In genomic region chr4:1711906-1712215, GRCh38 we compare ENCODE assay signal across 8 cellular contexts. TPM values are rescaled to one million over a fixed set of nuclear protein-coding genes. Genes with fewer than 3 reads are reported as not detected.
DNase-seq lines count a peak whose midpoint lies in the region; ATAC-seq and TF ChIP-seq lines count a peak whose summit lies in the region.

No MANE protein-coding gene starts in this region.

- TF ChIP-seq POLR2A in adrenal gland (IDR thresholded peaks at IDR 0.05) (no peak), tibial nerve (IDR thresholded peaks at IDR 0.05) (no peak)

- H3K27ac ChIP-seq in adrenal gland = peak overlapping the region; percentile 93 to 100 (median 98)
- H3K27ac ChIP-seq in layer of hippocampus (ENCODE audit: low read depth, low read length) = peak overlapping the region; percentile 99
- peak overlapping the region; percentile 95 to 100 (median 98) for H3K27ac ChIP-seq in tibial nerve

- H3K4me1 ChIP-seq in adrenal gland (replicated peaks in 1 of 2) (peaks cover 18 to 39% of the 10 kb centered on the region in 2 donors), tibial nerve (peaks cover 0 to 61% (median 27%) of the 10 kb centered on the region in 4 donors)

- no peaks in the 10 kb centered on the region for H3K9me3 ChIP-seq in adrenal gland (replicated peaks in 1 of 3)
- H3K9me3 ChIP-seq in tibial nerve = no peaks in the 10 kb centered on the region

- WGBS in adrenal gland, 4 donors = 0 to 1% methylated on average over 42 to 46 of the region's 46 CpGs; no CpG with 5 or more reads in 2 of the 4 donors
- 0% methylated on average over 9 of the region's 46 CpGs; no CpG with 5 or more reads in 1 of the 2 donors for WGBS in tibial nerve, 2 donors

- intact Hi-C loops in adrenal gland (cut with DNase I) = no loop called here

- TF ChIP-seq CTCF in adrenal gland (IDR thresholded peaks at IDR 0.05) (no peak), tibial nerve (IDR thresholded peaks at IDR 0.05) (no peak)

- peak; percentile 37 for DNase-seq in ELR (ENCODE audit: low read depth)
- DNase-seq in adrenal gland = no peak
- no peak for DNase-seq in tibial nerve (ENCODE audit: low spot score in 2 of 2)
- DNase-seq in effector CD4-positive, alpha-beta T cell = no peak
- DNase-seq in effector CD8-positive, alpha-beta T cell (lab: John Stamatoyannopoulos, UW) = no peak
- DNase-seq in NCI-H446 (lab: John Stamatoyannopoulos, UW) = no peak

- peak; percentile 16 for ATAC-seq in HG02973 (IDR thresholded peaks at IDR 0.05; ENCODE audit: unreplicated experiment)

- H3K27me3 ChIP-seq in adrenal gland = no peaks in the 10 kb centered on the region
- no peaks in the 10 kb centered on the region for H3K27me3 ChIP-seq in layer of hippocampus (ENCODE audit: control insufficient read depth, insufficient read depth, low read length)
- H3K27me3 ChIP-seq in tibial nerve = no peaks in the 10 kb centered on the region

- H3K4me3 ChIP-seq in adrenal gland (peak overlapping the region; percentile 42 to 100 (median 66)), tibial nerve (peak overlapping the region; percentile 67 to 91 (median 79))

- H3K36me3 ChIP-seq in adrenal gland (replicated peaks in 1 of 2) (peaks cover 0 to 7% of the 10 kb centered on the region in 2 donors), tibial nerve (peaks cover 0 to 23% (median 0%) of the 10 kb centered on the region in 3 donors)

- no peak for TF ChIP-seq EP300 in tibial nerve (IDR thresholded peaks at IDR 0.05)

RNA-seq across cellular contexts. Expression of gene SLBP, which starts 0.3 kb away (rescaled TPM):
- total RNA-seq in adrenal gland = 10 to 100 TPM; 29.2 to 53.2 (median 38.1) TPM
- polyA plus RNA-seq in adrenal gland = 10 to 100 TPM; 19.0 to 81.0 (median 24.6) TPM
- total RNA-seq in tibial nerve = 10 to 100 TPM; 41.7 to 55.9 (median 53.5) TPM

RNA-seq across cellular contexts. Expression of gene TMEM129, which starts 9.3 kb away (rescaled TPM):
- 100 to 1,000 TPM in 1 of 8 donors, 10 to 100 TPM in 7; 29.0 to 119 (median 59.7) TPM for total RNA-seq in adrenal gland
- 10 to 100 TPM; 14.9 to 45.0 (median 43.5) TPM for polyA plus RNA-seq in adrenal gland
- 10 to 100 TPM; 60.1 to 88.5 (median 82.2) TPM for total RNA-seq in tibial nerve

RNA-seq across cellular contexts. Expression of gene TACC3, which starts 9.5 kb away (rescaled TPM):
- total RNA-seq in adrenal gland (10 to 100 TPM in 7 of 8 donors, 1 to 10 TPM in 1; 8.1 to 26.5 (median 11.4) TPM), tibial nerve (10 to 100 TPM in 2 of 4 donors, 1 to 10 TPM in 2; 8.6 to 15.0 (median 11.9) TPM)
- polyA plus RNA-seq in adrenal gland = 10 to 100 TPM in 2 of 3 donors, 1 to 10 TPM in 1; 5.5 to 21.1 (median 19.7) TPM

RNA-seq across cellular contexts. Expression of gene FAM53A, which starts 27.7 kb away (rescaled TPM):
- 1 to 10 TPM in 5 of 8 donors, under 1 TPM in 3; 0.56 to 6.2 (median 1.4) TPM for total RNA-seq in adrenal gland
- polyA plus RNA-seq in adrenal gland = 1 to 10 TPM in 2 of 3 donors, under 1 TPM in 1; 0.44 to 2.2 (median 2.2) TPM
- total RNA-seq in tibial nerve = 10 to 100 TPM in 2 of 4 donors, 1 to 10 TPM in 2; 6.1 to 33.7 (median 13.6) TPM
